ENCODE assay signal across 1 cellular context in the genomic region with DNA sequence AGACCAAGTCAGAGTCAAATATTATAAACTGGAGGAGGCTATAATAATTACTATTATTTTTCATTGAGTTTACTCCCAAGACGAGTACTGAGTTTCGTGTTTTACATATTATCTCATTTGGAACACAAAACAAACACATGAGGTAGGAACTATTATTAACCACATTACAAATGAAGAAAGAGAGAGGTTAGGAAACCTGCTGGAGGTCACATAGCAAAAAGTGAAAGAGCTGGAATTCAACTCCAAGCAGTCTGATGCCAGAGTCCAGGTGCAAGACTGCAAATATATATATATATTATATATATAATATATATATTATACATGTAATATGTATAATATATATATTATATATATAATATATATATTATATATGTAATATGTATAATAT.
A peak's percentile ranks its signal among the peaks of the same experiment; 100 is the strongest.
TF ChIP-seq lines count a peak whose summit lies in the region.

No MANE protein-coding gene starts in this region.

TF ChIP-seq in K562, 482 proteins besides CTCF, POLR2A, EP300 and RAD21 (continued from another document):
- TF ChIP-seq, protein P1, sequence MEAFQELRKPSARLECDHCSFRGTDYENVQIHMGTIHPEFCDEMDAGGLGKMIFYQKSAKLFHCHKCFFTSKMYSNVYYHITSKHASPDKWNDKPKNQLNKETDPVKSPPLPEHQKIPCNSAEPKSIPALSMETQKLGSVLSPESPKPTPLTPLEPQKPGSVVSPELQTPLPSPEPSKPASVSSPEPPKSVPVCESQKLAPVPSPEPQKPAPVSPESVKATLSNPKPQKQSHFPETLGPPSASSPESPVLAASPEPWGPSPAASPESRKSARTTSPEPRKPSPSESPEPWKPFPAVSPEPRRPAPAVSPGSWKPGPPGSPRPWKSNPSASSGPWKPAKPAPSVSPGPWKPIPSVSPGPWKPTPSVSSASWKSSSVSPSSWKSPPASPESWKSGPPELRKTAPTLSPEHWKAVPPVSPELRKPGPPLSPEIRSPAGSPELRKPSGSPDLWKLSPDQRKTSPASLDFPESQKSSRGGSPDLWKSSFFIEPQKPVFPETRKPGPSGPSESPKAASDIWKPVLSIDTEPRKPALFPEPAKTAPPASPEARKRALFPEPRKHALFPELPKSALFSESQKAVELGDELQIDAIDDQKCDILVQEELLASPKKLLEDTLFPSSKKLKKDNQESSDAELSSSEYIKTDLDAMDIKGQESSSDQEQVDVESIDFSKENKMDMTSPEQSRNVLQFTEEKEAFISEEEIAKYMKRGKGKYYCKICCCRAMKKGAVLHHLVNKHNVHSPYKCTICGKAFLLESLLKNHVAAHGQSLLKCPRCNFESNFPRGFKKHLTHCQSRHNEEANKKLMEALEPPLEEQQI (IDR thresholded peaks at IDR 0.05) = no peak
- TF ChIP-seq KDM5B (IDR thresholded peaks at IDR 0.05; ENCODE audit: insufficient replicate concordance, low read depth, low read length) (no peak), ZNF324 (CRISPR knock-in tag; IDR thresholded peaks at IDR 0.05) (no peak), ZSCAN32 (CRISPR knock-in tag; IDR thresholded peaks at IDR 0.05) (no peak), NCOA2 (IDR thresholded peaks at IDR 0.05; ENCODE audit: partially characterized antibody in 2 of 2) (peak in 1 of 2 experiments; percentile 30), HDAC1 (IDR thresholded peaks at IDR 0.05) (no peak), MTF1 (CRISPR knock-in tag; IDR thresholded peaks at IDR 0.05; ENCODE audit: borderline replicate concordance) (no peak), MEF2A (IDR thresholded peaks at IDR 0.05; ENCODE audit: control insufficient read depth, low read depth, low read length) (peak; percentile 52; the same call in 1 of the 2 replicates), MCM2 (IDR thresholded peaks at IDR 0.05; ENCODE audit: low read depth) (no peak), ZNF57 (CRISPR knock-in tag; IDR thresholded peaks at IDR 0.05) (no peak), ZNF551 (CRISPR knock-in tag; IDR thresholded peaks at IDR 0.05) (no peak), PPARD (CRISPR knock-in tag; IDR thresholded peaks at IDR 0.05) (no peak), ZNF347 (CRISPR knock-in tag; IDR thresholded peaks at IDR 0.05; ENCODE audit: low read depth) (no peak)
- TF ChIP-seq, protein P2, sequence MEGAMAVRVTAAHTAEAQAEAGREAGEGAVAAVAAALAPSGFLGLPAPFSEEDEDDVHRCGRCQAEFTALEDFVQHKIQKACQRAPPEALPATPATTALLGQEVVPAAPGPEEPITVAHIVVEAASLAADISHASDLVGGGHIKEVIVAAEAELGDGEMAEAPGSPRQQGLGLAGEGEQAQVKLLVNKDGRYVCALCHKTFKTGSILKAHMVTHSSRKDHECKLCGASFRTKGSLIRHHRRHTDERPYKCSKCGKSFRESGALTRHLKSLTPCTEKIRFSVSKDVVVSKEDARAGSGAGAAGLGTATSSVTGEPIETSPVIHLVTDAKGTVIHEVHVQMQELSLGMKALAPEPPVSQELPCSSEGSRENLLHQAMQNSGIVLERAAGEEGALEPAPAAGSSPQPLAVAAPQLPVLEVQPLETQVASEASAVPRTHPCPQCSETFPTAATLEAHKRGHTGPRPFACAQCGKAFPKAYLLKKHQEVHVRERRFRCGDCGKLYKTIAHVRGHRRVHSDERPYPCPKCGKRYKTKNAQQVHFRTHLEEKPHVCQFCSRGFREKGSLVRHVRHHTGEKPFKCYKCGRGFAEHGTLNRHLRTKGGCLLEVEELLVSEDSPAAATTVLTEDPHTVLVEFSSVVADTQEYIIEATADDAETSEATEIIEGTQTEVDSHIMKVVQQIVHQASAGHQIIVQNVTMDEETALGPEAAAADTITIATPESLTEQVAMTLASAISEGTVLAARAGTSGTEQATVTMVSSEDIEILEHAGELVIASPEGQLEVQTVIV (CRISPR knock-in tag; IDR thresholded peaks at IDR 0.05; ENCODE audit: borderline replicate concordance) = no peak
